In the genomic region with DNA sequence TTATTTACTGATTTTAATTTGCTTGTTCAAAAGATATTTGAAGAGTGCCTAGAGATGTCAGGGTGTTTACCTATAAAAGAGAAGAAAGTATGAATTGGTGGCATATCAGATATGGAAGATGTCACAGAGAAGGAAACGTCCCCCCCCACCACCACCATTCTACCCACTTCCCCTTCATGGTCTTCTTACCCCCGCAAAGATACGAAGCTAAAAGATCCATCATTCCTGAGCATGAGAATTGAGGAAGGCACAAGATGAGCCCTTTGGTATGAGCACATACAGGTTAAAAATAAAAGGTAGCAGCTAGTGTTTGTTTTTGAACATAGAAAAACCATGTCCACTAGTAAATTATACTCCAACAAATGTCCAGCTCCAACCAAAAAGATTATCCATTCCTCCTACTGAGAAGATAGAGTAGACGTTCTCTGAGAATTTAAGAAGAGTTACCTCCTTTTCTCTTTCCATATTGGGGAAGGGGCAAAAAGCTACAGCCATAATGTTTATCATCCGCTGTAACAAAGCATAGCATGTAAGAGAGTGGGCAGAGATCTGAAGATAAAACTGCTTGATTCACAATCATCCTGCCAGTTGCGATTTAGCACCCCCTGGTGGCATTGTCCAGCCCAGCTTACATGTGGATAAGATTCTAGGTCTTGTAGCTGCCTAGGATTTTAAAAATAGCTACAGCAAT, we compare ENCODE assay signal across 8 cellular contexts. TPM values are rescaled to one million over a fixed set of nuclear protein-coding genes. Genes with fewer than 3 reads are reported as not detected.
A peak's percentile ranks its signal among the peaks of the same experiment; 100 is the strongest.
DNase-seq lines count a peak whose midpoint lies in the region; ATAC-seq, FAIRE-seq and TF ChIP-seq lines count a peak whose summit lies in the region.

No MANE protein-coding gene starts in this region.

- 40% methylated on average over 6 of the region's 6 CpGs for WGBS in A549 (ENCODE audit: missing lambda C conversion rate)

- ATAC-seq in A549 (peak; percentile 94 to 97), GM18519 (IDR thresholded peaks at IDR 0.05; ENCODE audit: low FRiP score, unreplicated experiment) (peak; percentile 59)

- intact Hi-C loops in activated T-helper 1 cell treated with anti-CD3 and anti-CD28 coated beads, Interleukin-12 subunit alpha, Interleukin-12 subunit beta, Interleukin-2, Interleukin-4 antibody, amounts not matched to agents 30 ng/mL and 10 ng/mL and 1 ng/mL, durations not matched to agents 14 hours and 24 hours and 36 hours (cut with micrococcal nuclease), result loop anchor here (1.0 to 5.0 kb wide), 5 partner anchors 52 to 231 kb away; a partner anchor contains a TSS

- TF ChIP-seq CTCF in A549 (IDR thresholded peaks at IDR 0.05) (peak; percentile 95), neural crest cell (conservative IDR thresholded peaks at IDR 0.05) (peak; percentile 92)

- no peak overlapping the region for H3K4me2 ChIP-seq in A549

- DNase-seq in A549 (ENCODE audit: low read depth in 1 of 2, low spot score in 1 of 2) (peak; percentile 71 to 89), M059J (ENCODE audit: low read depth) (peak; percentile 77), RPMI7951 (ENCODE audit: low read depth) (peak; percentile 71), fibroblast of peridontal ligament (ENCODE audit: extremely low read depth) (peak; percentile 91), neural crest cell (ENCODE audit: low read depth, low spot score) (peak; percentile 89)
- peak; percentile 70 for DNase-seq in activated T-helper 1 cell treated with anti-CD3 and anti-CD28 coated beads, Interleukin-12 subunit alpha, Interleukin-12 subunit beta, Interleukin-2, Interleukin-4 antibody, amounts not matched to agents 30 ng/mL and 10 ng/mL and 1 ng/mL, durations not matched to agents 14 hours and 24 hours and 36 hours (ENCODE audit: low spot score)

- peaks cover 7% of the 10 kb centered on the region for H3K36me3 Mint-ChIP-seq in activated T-helper 1 cell treated with anti-CD3 and anti-CD28 coated beads, Interleukin-12 subunit alpha, Interleukin-12 subunit beta, Interleukin-2, Interleukin-4 antibody, amounts not matched to agents 30 ng/mL and 10 ng/mL and 1 ng/mL, durations not matched to agents 14 hours and 24 hours and 36 hours (ENCODE audit: low read depth)
- no peaks in the 10 kb centered on the region for H3K36me3 Mint-ChIP-seq in neural crest cell (ENCODE audit: low read depth)
- H3K36me3 Mint-ChIP-seq in stimulated activated naive CD8-positive, alpha-beta T cell treated with anti-CD3 and anti-CD28 coated beads, Interleukin-15, Interleukin-2, amounts not matched to agents 100 ng/mL and 50 ng/mL, for 24 hours (ENCODE audit: low read depth), result no peaks in the 10 kb centered on the region

- no peak for TF ChIP-seq POLR2A in A549 (IDR thresholded peaks at IDR 0.05; ENCODE audit: low read length)

- H3K27ac Mint-ChIP-seq in activated T-helper 1 cell treated with anti-CD3 and anti-CD28 coated beads, Interleukin-12 subunit alpha, Interleukin-12 subunit beta, Interleukin-2, Interleukin-4 antibody, amounts not matched to agents 30 ng/mL and 10 ng/mL and 1 ng/mL, durations not matched to agents 14 hours and 24 hours and 36 hours, result no peak overlapping the region
- H3K27ac Mint-ChIP-seq in neural crest cell (ENCODE audit: unreplicated experiment), result no peak overlapping the region
- H3K27ac Mint-ChIP-seq in stimulated activated naive CD8-positive, alpha-beta T cell treated with anti-CD3 and anti-CD28 coated beads, Interleukin-15, Interleukin-2, amounts not matched to agents 100 ng/mL and 50 ng/mL, for 24 hours, result peak overlapping the region; percentile 51

- peaks cover 11% of the 10 kb centered on the region for H3K4me1 Mint-ChIP-seq in activated T-helper 1 cell treated with anti-CD3 and anti-CD28 coated beads, Interleukin-12 subunit alpha, Interleukin-12 subunit beta, Interleukin-2, Interleukin-4 antibody, amounts not matched to agents 30 ng/mL and 10 ng/mL and 1 ng/mL, durations not matched to agents 14 hours and 24 hours and 36 hours (ENCODE audit: low read depth)
- H3K4me1 Mint-ChIP-seq in neural crest cell, result peaks cover 5% of the 10 kb centered on the region
- H3K4me1 Mint-ChIP-seq in stimulated activated naive CD8-positive, alpha-beta T cell treated with anti-CD3 and anti-CD28 coated beads, Interleukin-15, Interleukin-2, amounts not matched to agents 100 ng/mL and 50 ng/mL, for 24 hours (ENCODE audit: low read depth), result peaks cover 12% of the 10 kb centered on the region

- no peak for TF ChIP-seq EP300 in A549 (IDR thresholded peaks at IDR 0.05)

- H3K9me3 Mint-ChIP-seq in activated T-helper 1 cell treated with anti-CD3 and anti-CD28 coated beads, Interleukin-12 subunit alpha, Interleukin-12 subunit beta, Interleukin-2, Interleukin-4 antibody, amounts not matched to agents 30 ng/mL and 10 ng/mL and 1 ng/mL, durations not matched to agents 14 hours and 24 hours and 36 hours, result no peaks in the 10 kb centered on the region
- no peaks in the 10 kb centered on the region for H3K9me3 Mint-ChIP-seq in neural crest cell
- H3K9me3 Mint-ChIP-seq in stimulated activated naive CD8-positive, alpha-beta T cell treated with anti-CD3 and anti-CD28 coated beads, Interleukin-15, Interleukin-2, amounts not matched to agents 100 ng/mL and 50 ng/mL, for 24 hours, result no peaks in the 10 kb centered on the region

- FAIRE-seq in A549 (lab: Jason Lieb, UNC), result peak; percentile 84

- TF ChIP-seq RAD21 in A549 (conservative IDR thresholded peaks at IDR 0.05 in 1 of 2, IDR thresholded peaks at IDR 0.05 in 1 of 2), result peak; percentile 84 to 92

- CTCF ChIA-PET in A549 (lab: Yijun Ruan, JAX), result interaction anchor here (0.5 to 2.8 kb wide), 63 partner anchors 9 to 490 kb away, joined by 3 to 21 read pairs (median 4); a partner anchor contains a TSS

- H3K27ac ChIP-seq in A549, result no peak overlapping the region

- no peak overlapping the region for H3K4me3 ChIP-seq in A549

- peaks cover 9% of the 10 kb centered on the region; the same call in 2 of the 3 replicates for H3K4me1 ChIP-seq in A549

- POLR2A ChIA-PET in A549 (lab: Yijun Ruan, JAX), result interaction anchor here (0.5 to 1.8 kb wide), 8 partner anchors 29 to 287 kb away, joined by 3 to 17 read pairs (median 4); a partner anchor contains a TSS

- no peaks in the 10 kb centered on the region for H3K27me3 Mint-ChIP-seq in activated T-helper 1 cell treated with anti-CD3 and anti-CD28 coated beads, Interleukin-12 subunit alpha, Interleukin-12 subunit beta, Interleukin-2, Interleukin-4 antibody, amounts not matched to agents 30 ng/mL and 10 ng/mL and 1 ng/mL, durations not matched to agents 14 hours and 24 hours and 36 hours (ENCODE audit: insufficient read depth)
- H3K27me3 Mint-ChIP-seq in neural crest cell (ENCODE audit: low read depth), result no peaks in the 10 kb centered on the region
- H3K27me3 Mint-ChIP-seq in stimulated activated naive CD8-positive, alpha-beta T cell treated with anti-CD3 and anti-CD28 coated beads, Interleukin-15, Interleukin-2, amounts not matched to agents 100 ng/mL and 50 ng/mL, for 24 hours, result no peaks in the 10 kb centered on the region

- H3K4me3 Mint-ChIP-seq in activated T-helper 1 cell treated with anti-CD3 and anti-CD28 coated beads, Interleukin-12 subunit alpha, Interleukin-12 subunit beta, Interleukin-2, Interleukin-4 antibody, amounts not matched to agents 30 ng/mL and 10 ng/mL and 1 ng/mL, durations not matched to agents 14 hours and 24 hours and 36 hours, result no peak overlapping the region
- H3K4me3 Mint-ChIP-seq in neural crest cell, result no peak overlapping the region
- peak overlapping the region; percentile 18 for H3K4me3 Mint-ChIP-seq in stimulated activated naive CD8-positive, alpha-beta T cell treated with anti-CD3 and anti-CD28 coated beads, Interleukin-15, Interleukin-2, amounts not matched to agents 100 ng/mL and 50 ng/mL, for 24 hours

- H3K9me3 ChIP-seq in A549, result no peaks in the 10 kb centered on the region

TF ChIP-seq in A549, 52 proteins besides CTCF, POLR2A, EP300 and RAD21 (continues in another document):
- TF ChIP-seq SMC3 (IDR thresholded peaks at IDR 0.05), result peak; percentile 89
- no peak for TF ChIP-seq HEYL (CRISPR knock-in tag; IDR thresholded peaks at IDR 0.05)

RNA-seq across cellular contexts. Expression of a gene that starts 29.1 kb away (rescaled TPM):
- polyA plus RNA-seq in A549 (2011; rRNA removed) (40.0 and 70.2 TPM in 2 replicates), A549 (2017; fragmentation: RNase III; extraction: RNeasy Plus Mini Kit Qiagen cat#74134 plus additional on column Dnase treatment) (45.2 to 48.3 TPM (median 45.4 TPM) in 3 replicates)
- polyA plus RNA-seq in A549 (2012; cell fraction: cytosol; rRNA removed), result 16.4 and 16.7 TPM in 2 replicates
- polyA plus RNA-seq in A549 (2012; cell fraction: nucleus; rRNA removed), result 7.2 and 10.8 TPM in 2 replicates
- polyA minus RNA-seq in A549 (2011; rRNA and poly(A)+ RNA removed), result 9.0 and 13.7 TPM in 2 replicates
- 29.7 and 34.8 TPM in 2 replicates for total RNA-seq in M059J (2014; rRNA removed; shearing (Covaris generic))
- total RNA-seq in RPMI7951 (2014; rRNA removed; shearing (Covaris generic)), result 15.5 and 21.6 TPM in 2 replicates
- total RNA-seq in activated T-helper 1 cell treated with anti-CD3 and anti-CD28 coated beads, Interleukin-12 subunit alpha, Interleukin-12 subunit beta, Interleukin-2, Interleukin-4 antibody, amounts not matched to agents 30 ng/mL and 10 ng/mL and 1 ng/mL, durations not matched to agents 14 hours and 24 hours and 36 hours, result 25.0 and 25.2 TPM in 2 replicates
- total RNA-seq in neural crest cell, result 45.6 and 45.7 TPM in 2 replicates

RNA-seq across cellular contexts. Expression of a gene that starts 44.6 kb away (rescaled TPM):
- polyA plus RNA-seq in A549 (2011; rRNA removed) (10.0 and 10.6 TPM in 2 replicates), A549 (2017; fragmentation: RNase III; extraction: RNeasy Plus Mini Kit Qiagen cat#74134 plus additional on column Dnase treatment) (5.0 to 5.8 TPM (median 5.0 TPM) in 3 replicates)
- polyA plus RNA-seq in A549 (2012; cell fraction: cytosol; rRNA removed), result 2.6 and 2.7 TPM in 2 replicates
- polyA plus RNA-seq in A549 (2012; cell fraction: nucleus; rRNA removed), result 1.8 and 2.0 TPM in 2 replicates
- polyA minus RNA-seq in A549 (2011; rRNA and poly(A)+ RNA removed), result 4.8 and 5.3 TPM in 2 replicates
- 10.8 and 14.6 TPM in 2 replicates for total RNA-seq in M059J (2014; rRNA removed; shearing (Covaris generic))
- 10.7 and 17.3 TPM in 2 replicates for total RNA-seq in RPMI7951 (2014; rRNA removed; shearing (Covaris generic))
- 8.5 and 8.9 TPM in 2 replicates for total RNA-seq in activated T-helper 1 cell treated with anti-CD3 and anti-CD28 coated beads, Interleukin-12 subunit alpha, Interleukin-12 subunit beta, Interleukin-2, Interleukin-4 antibody, amounts not matched to agents 30 ng/mL and 10 ng/mL and 1 ng/mL, durations not matched to agents 14 hours and 24 hours and 36 hours
- total RNA-seq in neural crest cell, result 7.1 and 8.3 TPM in 2 replicates

RNA-seq across cellular contexts. Expression of a gene that starts 58.9 kb away (rescaled TPM):
- polyA plus RNA-seq in A549 (2011; rRNA removed) (0.43 and 0.45 TPM in 2 replicates), A549 (2017; fragmentation: RNase III; extraction: RNeasy Plus Mini Kit Qiagen cat#74134 plus additional on column Dnase treatment) (0.27 to 0.55 TPM (median 0.31 TPM) in 3 replicates)
- polyA plus RNA-seq in A549 (2012; cell fraction: cytosol; rRNA removed), result 0.18 and 0.19 TPM in 2 replicates
- 0.16 and 0.32 TPM in 2 replicates for polyA plus RNA-seq in A549 (2012; cell fraction: nucleus; rRNA removed)
- not detected in 2 replicates for polyA minus RNA-seq in A549 (2011; rRNA and poly(A)+ RNA removed)
- 6.0 and 10.7 TPM in 2 replicates for total RNA-seq in M059J (2014; rRNA removed; shearing (Covaris generic))
- total RNA-seq in RPMI7951 (2014; rRNA removed; shearing (Covaris generic)), result 10.4 and 14.8 TPM in 2 replicates
- 0.13 TPM in 1 of 2 replicates, not detected in the other for total RNA-seq in activated T-helper 1 cell treated with anti-CD3 and anti-CD28 coated beads, Interleukin-12 subunit alpha, Interleukin-12 subunit beta, Interleukin-2, Interleukin-4 antibody, amounts not matched to agents 30 ng/mL and 10 ng/mL and 1 ng/mL, durations not matched to agents 14 hours and 24 hours and 36 hours
- 1.5 and 1.9 TPM in 2 replicates for total RNA-seq in neural crest cell
